8 cellular contexts compared by ENCODE assay signal in the genomic region with DNA sequence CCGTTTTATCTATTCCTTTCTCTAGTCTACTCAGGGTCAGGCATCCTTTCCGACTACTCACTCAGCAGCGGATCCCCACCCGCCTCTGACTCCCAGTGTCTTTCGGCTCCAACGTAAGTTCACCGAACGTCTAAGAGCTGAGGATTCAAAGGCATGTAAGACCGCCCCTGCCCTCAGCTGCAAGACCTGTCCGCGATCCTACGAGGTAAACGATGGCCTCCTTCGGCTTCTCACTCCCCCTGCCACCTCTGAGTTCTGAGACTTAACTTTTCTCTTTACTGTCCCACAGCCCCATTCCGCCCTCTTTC. TPM values are rescaled to one million over a fixed set of nuclear protein-coding genes. Genes with fewer than 3 reads are reported as not detected.
DNase-seq lines count a peak whose midpoint lies in the region; ATAC-seq and TF ChIP-seq lines count a peak whose summit lies in the region.

No MANE protein-coding gene starts in this region.

- ATAC-seq in Right ventricle myocardium superior (ENCODE audit: poor library complexity), result no peak
- ATAC-seq in psoas muscle, result no peak
- no peak for ATAC-seq in HG02623 (IDR thresholded peaks at IDR 0.05; ENCODE audit: unreplicated experiment)

- H3K27me3 ChIP-seq in left ventricle myocardium inferior (ENCODE audit: low read depth), result no peaks in the 10 kb centered on the region
- no peaks in the 10 kb centered on the region for H3K27me3 ChIP-seq in OCI-LY3 (ENCODE audit: low read depth, low read length)
- H3K27me3 ChIP-seq in psoas muscle (ENCODE audit: insufficient read depth in 3 of 3, low read length in 2 of 3), result no peaks in the 10 kb centered on the region

- H3K4me1 ChIP-seq in left ventricle myocardium inferior (peaks cover 39% of the 10 kb centered on the region), OCI-LY3 (ENCODE audit: low read length) (peaks cover 14% of the 10 kb centered on the region), psoas muscle (peaks cover 15% of the 10 kb centered on the region)

- peak overlapping the region; percentile 98 for H3K9ac ChIP-seq in OCI-LY3 (ENCODE audit: low read length)

- H3K9me3 ChIP-seq in left ventricle myocardium inferior (replicated peaks) (no peaks in the 10 kb centered on the region), OCI-LY3 (ENCODE audit: insufficient read depth, low read length) (no peaks in the 10 kb centered on the region), psoas muscle (no peaks in the 10 kb centered on the region)

- H4K20me1 ChIP-seq in OCI-LY3 (ENCODE audit: insufficient read depth, low read length), result no peaks in the 10 kb centered on the region

- H3K27ac ChIP-seq in left ventricle myocardium inferior (replicated peaks) (peak overlapping the region; percentile 97), OCI-LY3 (ENCODE audit: low read length) (peak overlapping the region; percentile 77), epithelial cell of prostate (peak overlapping the region; percentile 77), psoas muscle (peak overlapping the region; percentile 94)

- TF ChIP-seq CTCF in left ventricle myocardium inferior (IDR thresholded peaks at IDR 0.05; ENCODE audit: borderline replicate concordance), result no peak
- no peak for TF ChIP-seq CTCF in OCI-LY3 (IDR thresholded peaks at IDR 0.05; ENCODE audit: low read depth, low read length)
- no peak for TF ChIP-seq CTCF in psoas muscle (IDR thresholded peaks at IDR 0.05)

- no peak overlapping the region for H2AFZ ChIP-seq in OCI-LY3 (ENCODE audit: low read depth, low read length)

- H3K79me2 ChIP-seq in OCI-LY3 (ENCODE audit: low read length), result peaks cover 39% of the 10 kb centered on the region

- peaks cover 41% of the 10 kb centered on the region for H3K36me3 ChIP-seq in left ventricle myocardium inferior
- H3K36me3 ChIP-seq in OCI-LY3 (replicated peaks; ENCODE audit: low read depth, low read length), result peaks cover 31% of the 10 kb centered on the region
- H3K36me3 ChIP-seq in psoas muscle (ENCODE audit: insufficient read depth in 1 of 2, low read depth in 1 of 2), result peaks cover 5 to 46% of the 10 kb centered on the region in 2 donors

- no peak for DNase-seq in left ventricle myocardium inferior
- DNase-seq in Right ventricle myocardium superior, result no peak
- no peak for DNase-seq in epithelial cell of prostate (ENCODE audit: low read depth, low spot score)
- no peak for DNase-seq in psoas muscle
- no peak for DNase-seq in DMS114 treated with DMSO at 0.1 percent for 48 hours (lab: John Stamatoyannopoulos, UW; ENCODE audit: unreplicated experiment)
- DNase-seq in glomerular visceral epithelial cell (ENCODE audit: extremely low spot score), result no peak

- peak overlapping the region; percentile 79 for H3K4me2 ChIP-seq in OCI-LY3 (ENCODE audit: low read length)

- WGBS in psoas muscle, 3 donors, result 0 to 1% (median 0%) methylated on average over 15 of the region's 15 CpGs

- intact Hi-C loops in left ventricle myocardium inferior (cut with micrococcal nuclease), result no loop called here
- intact Hi-C loops in Right ventricle myocardium superior (cut with DNase I), result no loop called here
- intact Hi-C loops in psoas muscle (cut with DNase I), result loop anchor here (2.0 to 10.0 kb wide), 3 partner anchors 27 to 163 kb away; a partner anchor contains a TSS

- H3K4me3 ChIP-seq in left ventricle myocardium inferior (peak overlapping the region; percentile 83), OCI-LY3 (ENCODE audit: low read length) (peak overlapping the region; percentile 96), psoas muscle (peak overlapping the region; percentile 85)

RNA-seq across cellular contexts. Expression of a gene that starts 0.3 kb away (rescaled TPM):
- 55.2 TPM for total RNA-seq in left ventricle myocardium inferior
- total RNA-seq in Right ventricle myocardium superior, result 59.2 TPM
- total RNA-seq in psoas muscle, result 10 to 100 TPM; 52.1 to 58.9 (median 56.2) TPM
- polyA plus RNA-seq in psoas muscle, result 10 to 100 TPM; 56.6 to 86.8 (median 71.3) TPM

RNA-seq across cellular contexts. Expression of a gene that starts 23.1 kb away (rescaled TPM):
- total RNA-seq in left ventricle myocardium inferior (12.8 TPM), Right ventricle myocardium superior (13.6 TPM), psoas muscle (1 to 10 TPM; 2.3 to 6.6 (median 4.4) TPM)
- 1 to 10 TPM in 2 of 3 donors, under 1 TPM in 1; 0.40 to 2.1 (median 1.2) TPM for polyA plus RNA-seq in psoas muscle

Comparison
In these comparisons a context has a peak if more than half of its experiments do, and no peak if none do; other contexts are left out.
1. intact Hi-C loops: an anchor here in psoas muscle (2.0 to 10.0 kb wide); none called in left ventricle myocardium inferior and Right ventricle myocardium superior.